21 cellular contexts compared by ENCODE assay signal in genomic region chr19:45460807-45461347, GRCh38. TPM values are rescaled to one million over a fixed set of nuclear protein-coding genes. Genes with fewer than 3 reads are reported as not detected.
DNase-seq lines count a peak whose midpoint lies in the region; ATAC-seq and TF ChIP-seq lines count a peak whose summit lies in the region.
"Had no signal": no experiment of that assay in that cellular context is flagged by ENCODE, and none has a peak within 500 bp of the region (broad histone marks: within the 10 kb centered on the region; RNA-seq: fewer than 3 reads in every experiment).

No MANE protein-coding gene starts in this region.

- no peak overlapping the region for H3K4me3 Mint-ChIP-seq in endodermal cell
- no peak overlapping the region for H3K4me3 Mint-ChIP-seq in stimulated activated naive B cell treated with anti-CD40 and anti-IgM and Interleukin-4, amounts not matched to agents 10 μg/mL and 1 μg/mL and 100 μg/mL, for 72 hours
- H3K4me3 Mint-ChIP-seq: CD14-positive monocyte; CD8-positive, alpha-beta memory T cell had no signal

- H3K27me3 ChIP-seq in BLaER1 treated with 17β-estradiol and CSF1 and Interleukin-3, amounts not matched to agents 10 nM and 100 nM: no peaks in the 10 kb centered on the region
- H3K27me3 ChIP-seq in Karpas-422 (ENCODE audit: low read length) (no peaks in the 10 kb centered on the region), endodermal cell (ENCODE audit: control insufficient read depth, insufficient read depth, low read length, poor library complexity, severe bottlenecking) (no peaks in the 10 kb centered on the region), vagina (no peaks in the 10 kb centered on the region)

- H3K4me1 ChIP-seq in BLaER1 treated with 17β-estradiol and CSF1 and Interleukin-3, amounts not matched to agents 10 nM and 100 nM: peaks cover 30 to 76% (median 65%) of the 10 kb centered on the region in 10 experiments
- H3K4me1 ChIP-seq in Karpas-422 (ENCODE audit: low read length) (peaks cover 15% of the 10 kb centered on the region), endodermal cell (ENCODE audit: control insufficient read depth, insufficient read depth, low read length) (peaks cover 4% of the 10 kb centered on the region), vagina (peaks cover 9% of the 10 kb centered on the region)

- peaks cover 2% of the 10 kb centered on the region for H3K27me3 Mint-ChIP-seq in endodermal cell (ENCODE audit: insufficient read depth)
- peaks cover 8 to 13% of the 10 kb centered on the region in 2 donors for H3K27me3 Mint-ChIP-seq in stimulated activated naive B cell treated with anti-CD40 and anti-IgM and Interleukin-4, amounts not matched to agents 10 μg/mL and 1 μg/mL and 100 μg/mL, for 72 hours

- no peak for ATAC-seq in stimulated activated naive B cell treated with anti-CD40 and anti-IgM and Interleukin-4, amounts not matched to agents 10 μg/mL and 1 μg/mL and 100 μg/mL, for 72 hours (replicated peaks)
- ATAC-seq: Panc1 had no signal

- 0 out of 22 replicates have a peak overlapping the region, but pooled peaks of 2 of the 11 experiments have one; percentile 21 to 22 for H3K27ac ChIP-seq in BLaER1 treated with 17β-estradiol and CSF1 and Interleukin-3, amounts not matched to agents 10 nM and 100 nM
- H3K27ac ChIP-seq in Karpas-422 (ENCODE audit: low read length) (no peak overlapping the region), endodermal cell (ENCODE audit: low read depth, low read length) (no peak overlapping the region), vagina (no peak overlapping the region)
- H3K27ac ChIP-seq: KMS-11, SK-N-MC had no signal

- peak overlapping the region in 4 of 11 experiments; percentile 7 to 50 (median 32); a peak in 3 of 22 replicates for H3K9ac ChIP-seq in BLaER1 treated with 17β-estradiol and CSF1 and Interleukin-3, amounts not matched to agents 10 nM and 100 nM
- H3K9ac ChIP-seq in Karpas-422 (ENCODE audit: low read length): 0 out of 2 replicates have a peak overlapping the region, but pooled peaks have one; percentile 30
- H3K9ac ChIP-seq in endodermal cell (ENCODE audit: extremely low read depth, low read length, poor library complexity, severe bottlenecking): no peak overlapping the region
- H3K9ac ChIP-seq: KMS-11 had no signal

- no peak for DNase-seq in Karpas-422
- peak; percentile 45 for DNase-seq in endodermal cell
- DNase-seq in stimulated activated naive B cell treated with anti-CD40 and anti-IgM and Interleukin-4, amounts not matched to agents 10 μg/mL and 1 μg/mL and 100 μg/mL, for 72 hours: no peak
- no peak for DNase-seq in NCI-H2196 treated with DMSO at 0.1 percent for 48 hours (lab: John Stamatoyannopoulos, UW; ENCODE audit: unreplicated experiment)
- DNase-seq in vagina (ENCODE audit: extremely low spot score in 2 of 2): no peak
- no peak for DNase-seq in stimulated activated CD8-positive, alpha-beta memory T cell treated with anti-CD3 and anti-CD28 coated beads, Interleukin-4, amount 100 ng/mL, for 48 hours
- DNase-seq: CD8-positive, alpha-beta memory T cell; DMS79 treated with DMSO at 0.1 percent for 48 hours; NCI-H1092; NCI-H1417 treated with DMSO at 0.1 percent for 48 hours; NCI-H1694 treated with DMSO at 0.1 percent for 48 hours; NCI-H2081; NCI-H226; NCI-H510A; NCI-H69; SIG-M5 had no signal

- peaks cover 4% of the 10 kb centered on the region for H3K4me1 Mint-ChIP-seq in endodermal cell
- H3K4me1 Mint-ChIP-seq in stimulated activated naive B cell treated with anti-CD40 and anti-IgM and Interleukin-4, amounts not matched to agents 10 μg/mL and 1 μg/mL and 100 μg/mL, for 72 hours: peaks cover 22 to 28% of the 10 kb centered on the region in 2 donors

- no peaks in the 10 kb centered on the region for H3K9me3 Mint-ChIP-seq in endodermal cell
- H3K9me3 Mint-ChIP-seq in stimulated activated naive B cell treated with anti-CD40 and anti-IgM and Interleukin-4, amounts not matched to agents 10 μg/mL and 1 μg/mL and 100 μg/mL, for 72 hours: no peaks in the 10 kb centered on the region
- H3K9me3 Mint-ChIP-seq: CD8-positive, alpha-beta memory T cell had no signal

- peak overlapping the region in 10 of 11 experiments; percentile 3 to 77 (median 60); a peak in 18 of 22 replicates for H3K4me2 ChIP-seq in BLaER1 treated with 17β-estradiol and CSF1 and Interleukin-3, amounts not matched to agents 10 nM and 100 nM
- H3K4me2 ChIP-seq in Karpas-422 (ENCODE audit: low read depth, low read length, poor library complexity, severe bottlenecking): no peak overlapping the region
- H3K4me2 ChIP-seq: KMS-11 had no signal

- H3K27ac Mint-ChIP-seq in endodermal cell: no peak overlapping the region
- H3K27ac Mint-ChIP-seq in stimulated activated naive B cell treated with anti-CD40 and anti-IgM and Interleukin-4, amounts not matched to agents 10 μg/mL and 1 μg/mL and 100 μg/mL, for 72 hours: peak overlapping the region; percentile 75
- H3K27ac Mint-ChIP-seq: CD8-positive, alpha-beta memory T cell had no signal

- H3K79me2 ChIP-seq in Karpas-422 (ENCODE audit: low read length): no peaks in the 10 kb centered on the region

- H3K9me2 ChIP-seq in Karpas-422 (replicated peaks; ENCODE audit: insufficient read depth, low read length): no peaks in the 10 kb centered on the region

- 61 to 78% methylated on average over 8 of the region's 8 CpGs for WGBS in endodermal cell (ENCODE audit: insufficient coverage in 1 of 2, insufficient read length in 1 of 2), 2 experiments

- peaks cover 0 to 6% (median 0%) of the 10 kb centered on the region in 11 experiments; a peak in 2 of 22 replicates for H4K20me1 ChIP-seq in BLaER1 treated with 17β-estradiol and CSF1 and Interleukin-3, amounts not matched to agents 10 nM and 100 nM
- no peaks in the 10 kb centered on the region for H4K20me1 ChIP-seq in Karpas-422 (ENCODE audit: insufficient read depth, low read depth, low read length)

- no peaks in the 10 kb centered on the region for H3K36me3 Mint-ChIP-seq in endodermal cell (ENCODE audit: low read depth)
- peaks cover 0 to 2% of the 10 kb centered on the region in 2 donors for H3K36me3 Mint-ChIP-seq in stimulated activated naive B cell treated with anti-CD40 and anti-IgM and Interleukin-4, amounts not matched to agents 10 μg/mL and 1 μg/mL and 100 μg/mL, for 72 hours
- H3K36me3 Mint-ChIP-seq: CD8-positive, alpha-beta memory T cell had no signal

- TF ChIP-seq CTCF in endodermal cell (conservative IDR thresholded peaks at IDR 0.05): no peak
- TF ChIP-seq CTCF in vagina (IDR thresholded peaks at IDR 0.05): no peak

- no peaks in the 10 kb centered on the region for H3K36me3 ChIP-seq in BLaER1 treated with 17β-estradiol and CSF1 and Interleukin-3, amounts not matched to agents 10 nM and 100 nM
- H3K36me3 ChIP-seq in Karpas-422 (ENCODE audit: insufficient read depth, low read length): no peaks in the 10 kb centered on the region
- no peaks in the 10 kb centered on the region for H3K36me3 ChIP-seq in endodermal cell (ENCODE audit: control insufficient read depth, insufficient read depth, low read length)
- no peaks in the 10 kb centered on the region for H3K36me3 ChIP-seq in vagina

- TF ChIP-seq POLR2A in vagina (IDR thresholded peaks at IDR 0.05): no peak

- intact Hi-C loops in vagina (cut with DNase I): no loop called here

- H3K9me3 ChIP-seq in BLaER1 treated with 17β-estradiol and CSF1 and Interleukin-3, amounts not matched to agents 10 nM and 100 nM (replicated peaks in 1 of 11): no peaks in the 10 kb centered on the region
- H3K9me3 ChIP-seq in Karpas-422 (ENCODE audit: low read length) (no peaks in the 10 kb centered on the region), endodermal cell (ENCODE audit: control insufficient read depth, low read length) (no peaks in the 10 kb centered on the region), vagina (no peaks in the 10 kb centered on the region)

- no peak overlapping the region for H3K4me3 ChIP-seq in BLaER1 treated with 17β-estradiol and CSF1 and Interleukin-3, amounts not matched to agents 10 nM and 100 nM
- H3K4me3 ChIP-seq in Karpas-422 (ENCODE audit: low read length): no peak overlapping the region
- H3K4me3 ChIP-seq in endodermal cell (ENCODE audit: low read length): no peak overlapping the region
- H3K4me3 ChIP-seq in vagina: no peak overlapping the region
- H3K4me3 ChIP-seq: SK-N-MC had no signal

- no peak overlapping the region for H2AFZ ChIP-seq in Karpas-422 (ENCODE audit: low read length)

RNA-seq across cellular contexts. Expression of gene FOSB, which starts 6.9 kb away (rescaled TPM):
- 2.5 and 4.0 TPM in 2 replicates for total RNA-seq in Karpas-422 (2014; rRNA removed; shearing (Covaris generic); ENCODE audit: low replicate concordance)
- 1 to 10 TPM; 1.6 to 3.0 TPM for total RNA-seq in endodermal cell
- polyA plus RNA-seq in endodermal cell (2013, experiment 1 of 2): 1.6 TPM
- polyA plus RNA-seq in endodermal cell (2013, experiment 2 of 2): 1.4 TPM
- 20.6 TPM for total RNA-seq in vagina

RNA-seq across cellular contexts. Expression of gene RTN2, which starts 36.0 kb away (rescaled TPM):
- total RNA-seq in Karpas-422 (2014; rRNA removed; shearing (Covaris generic); ENCODE audit: low replicate concordance): 3.1 and 4.6 TPM in 2 replicates
- 10 to 100 TPM; 15.7 to 18.5 TPM for total RNA-seq in endodermal cell
- polyA plus RNA-seq in endodermal cell (2013, experiment 1 of 2): 23.8 TPM
- polyA plus RNA-seq in endodermal cell (2013, experiment 2 of 2): 25.9 TPM
- 13.0 TPM for total RNA-seq in vagina

RNA-seq across cellular contexts. Expression of gene ERCC1, which starts 37.2 kb away (rescaled TPM):
- total RNA-seq in Karpas-422 (2014; rRNA removed; shearing (Covaris generic); ENCODE audit: low replicate concordance): 121 and 175 TPM in 2 replicates
- total RNA-seq in endodermal cell: 10 to 100 TPM; 53.5 to 63.6 TPM
- 70.3 TPM for polyA plus RNA-seq in endodermal cell (2013, experiment 1 of 2)
- polyA plus RNA-seq in endodermal cell (2013, experiment 2 of 2): 66.1 TPM
- total RNA-seq in vagina: 123 TPM

RNA-seq across cellular contexts. Expression of gene PPM1N, which starts 37.4 kb away (rescaled TPM):
- 0.71 and 8.0 TPM in 2 replicates for total RNA-seq in Karpas-422 (2014; rRNA removed; shearing (Covaris generic); ENCODE audit: low replicate concordance)
- 1 to 10 TPM; 3.2 to 3.5 TPM for total RNA-seq in endodermal cell
- 2.6 TPM for polyA plus RNA-seq in endodermal cell (2013, experiment 1 of 2)
- polyA plus RNA-seq in endodermal cell (2013, experiment 2 of 2): 1.9 TPM
- total RNA-seq in vagina: 3.9 TPM

RNA-seq across cellular contexts. Expression of gene VASP, which starts 46.4 kb away (rescaled TPM):
- total RNA-seq in Karpas-422 (2014; rRNA removed; shearing (Covaris generic); ENCODE audit: low replicate concordance): 77.9 and 97.9 TPM in 2 replicates
- total RNA-seq in endodermal cell (100 to 1,000 TPM; 134 to 144 TPM), vagina (103 TPM)
- polyA plus RNA-seq in endodermal cell (2013, experiment 1 of 2): 54.2 TPM
- polyA plus RNA-seq in endodermal cell (2013, experiment 2 of 2): 55.2 TPM
